11 cellular contexts compared by ENCODE assay signal in the genomic region with DNA sequence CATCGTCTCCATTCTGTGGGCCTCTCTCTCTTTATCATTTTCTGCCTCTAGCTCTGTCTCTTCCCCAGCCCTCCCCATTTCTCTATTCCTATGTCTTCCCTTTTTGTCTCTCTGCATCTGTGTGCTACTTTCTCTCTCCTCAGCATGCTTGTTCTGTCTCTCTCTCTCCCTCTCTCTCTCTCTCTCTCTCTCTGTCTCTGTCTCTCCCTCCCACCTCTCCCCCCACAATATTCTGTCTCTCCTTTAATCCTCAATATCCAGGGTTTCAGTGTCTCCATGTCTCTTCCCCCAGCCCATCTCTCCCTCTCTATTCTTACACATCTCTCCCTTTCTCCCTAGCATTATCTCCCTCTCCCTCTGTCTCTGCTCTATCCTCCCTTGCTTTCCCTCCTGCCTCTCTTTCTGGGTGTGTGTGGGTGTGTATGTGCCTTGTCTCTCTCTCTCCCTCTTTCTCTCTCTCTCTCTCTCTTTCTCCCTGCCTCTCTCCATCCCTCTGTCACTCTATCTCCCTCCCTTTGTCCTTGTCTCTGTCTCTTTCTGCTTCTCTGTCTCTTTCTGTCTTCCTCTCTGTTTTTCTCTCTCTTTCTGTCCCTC.
DNase-seq lines count a peak whose midpoint lies in the region; ATAC-seq and TF ChIP-seq lines count a peak whose summit lies in the region.
"Had no signal": no experiment of that assay in that cellular context is flagged by ENCODE, and none has a peak within 500 bp of the region (broad histone marks: within the 10 kb centered on the region; RNA-seq: fewer than 3 reads in every experiment).

No MANE protein-coding gene starts in this region.

- H3K4me2 ChIP-seq in trophoblast cell (ENCODE audit: low read length) = no peak overlapping the region

- no peak overlapping the region for H4K8ac ChIP-seq in trophoblast cell (ENCODE audit: low read depth, low read length)

- ATAC-seq in Right ventricle myocardium inferior = no peak
- no peak for ATAC-seq in activated CD8-positive, alpha-beta T cell treated with anti-CD3 and anti-CD28 coated beads for 36 hours

- peaks cover 2% of the 10 kb centered on the region for H3K79me1 ChIP-seq in trophoblast cell (ENCODE audit: low read length)

- intact Hi-C loops in cardiac septum (cut with DNase I) (loop anchor here (10.0 kb wide), 1 partner anchor 316 kb away; no protein-coding TSS in a partner anchor), Right ventricle myocardium inferior (cut with DNase I) (loop anchor here (5.0 kb wide), 1 partner anchor 74 kb away; no protein-coding TSS in a partner anchor), tibial artery (cut with DNase I; ENCODE audit: low total_unique reads) (loop anchor here (5.0 kb wide), 1 partner anchor 74 kb away; no protein-coding TSS in a partner anchor)
- intact Hi-C loops in dendritic cell treated with granulocyte-macrophage colony-stimulating factor and Interleukin-4, amounts not matched to agents 40 ng/mL and 50 ng/mL, for 4 days (cut with micrococcal nuclease) = no loop called here
- intact Hi-C loops in activated CD8-positive, alpha-beta T cell treated with anti-CD3 and anti-CD28 coated beads for 36 hours (cut with micrococcal nuclease) = no loop called here

- no peak overlapping the region for H3K18ac ChIP-seq in trophoblast cell (ENCODE audit: low read length)

- peak overlapping the region; percentile 98 for H3K27ac Mint-ChIP-seq in dendritic cell treated with granulocyte-macrophage colony-stimulating factor and Interleukin-4, amounts not matched to agents 40 ng/mL and 50 ng/mL, for 4 days
- peak overlapping the region; percentile 20 for H3K27ac Mint-ChIP-seq in nephron progenitor cell
- H3K27ac Mint-ChIP-seq in activated CD8-positive, alpha-beta T cell treated with anti-CD3 and anti-CD28 coated beads for 36 hours = no peak overlapping the region
- H3K27ac Mint-ChIP-seq: activated T-helper 1 cell treated with anti-CD3 and anti-CD28 coated beads, Interleukin-12 subunit alpha, Interleukin-12 subunit beta, Interleukin-2, Interleukin-4 antibody, amounts not matched to agents 30 ng/mL and 10 ng/mL and 1 ng/mL, durations not matched to agents 14 hours and 24 hours and 36 hours had no signal

- no peak overlapping the region for H2BK120ac ChIP-seq in trophoblast cell (ENCODE audit: insufficient read depth, low read length, poor library complexity)

- no CpG with 5 or more reads among the region's 1 CpG for WGBS in trophoblast cell (ENCODE audit: extremely low coverage, insufficient coverage, insufficient read length)

- no peak overlapping the region for H2BK5ac ChIP-seq in trophoblast cell (ENCODE audit: low read depth, low read length, poor library complexity)

- H3K4me1 ChIP-seq in tibial artery (peaks cover 0 to 62% (median 43%) of the 10 kb centered on the region in 4 donors), trophoblast cell (ENCODE audit: control insufficient read depth in 1 of 2, insufficient read depth in 2 of 2, low read length in 2 of 2) (peaks cover 2 to 7% of the 10 kb centered on the region in 2 experiments)

- H3K27ac ChIP-seq in tibial artery (peak overlapping the region; percentile 70 to 77), trophoblast cell (ENCODE audit: low read depth, low read length) (no peak overlapping the region)
- H3K27ac ChIP-seq: brain microvascular endothelial cell had no signal

- peak overlapping the region; percentile 25 for H3K4me3 Mint-ChIP-seq in dendritic cell treated with granulocyte-macrophage colony-stimulating factor and Interleukin-4, amounts not matched to agents 40 ng/mL and 50 ng/mL, for 4 days
- H3K4me3 Mint-ChIP-seq in nephron progenitor cell = no peak overlapping the region
- no peak overlapping the region for H3K4me3 Mint-ChIP-seq in activated CD8-positive, alpha-beta T cell treated with anti-CD3 and anti-CD28 coated beads for 36 hours
- H3K4me3 Mint-ChIP-seq: activated T-helper 1 cell treated with anti-CD3 and anti-CD28 coated beads, Interleukin-12 subunit alpha, Interleukin-12 subunit beta, Interleukin-2, Interleukin-4 antibody, amounts not matched to agents 30 ng/mL and 10 ng/mL and 1 ng/mL, durations not matched to agents 14 hours and 24 hours and 36 hours had no signal

- POLR2A ChIA-PET in activated CD8-positive, alpha-beta T cell treated with anti-CD3 and anti-CD28 coated beads for 36 hours (lab: Charles Lee) = no interaction called here

- CTCF ChIA-PET in activated CD8-positive, alpha-beta T cell treated with anti-CD3 and anti-CD28 coated beads for 36 hours (lab: Charles Lee) = interaction anchor here (1.5 kb wide), 1 partner anchor 16 kb away, joined by 3 read pairs; no protein-coding TSS in a partner anchor

- no peak overlapping the region for H4K91ac ChIP-seq in trophoblast cell (ENCODE audit: low read depth, low read length)

- no peak overlapping the region for H3K14ac ChIP-seq in trophoblast cell (ENCODE audit: low read length)

- H3K4me1 Mint-ChIP-seq in dendritic cell treated with granulocyte-macrophage colony-stimulating factor and Interleukin-4, amounts not matched to agents 40 ng/mL and 50 ng/mL, for 4 days (ENCODE audit: low read depth) = peaks cover 89% of the 10 kb centered on the region
- peaks cover 53% of the 10 kb centered on the region for H3K4me1 Mint-ChIP-seq in nephron progenitor cell
- peaks cover 12% of the 10 kb centered on the region for H3K4me1 Mint-ChIP-seq in activated CD8-positive, alpha-beta T cell treated with anti-CD3 and anti-CD28 coated beads for 36 hours (ENCODE audit: low read depth)

- no peak overlapping the region for H2BK12ac ChIP-seq in trophoblast cell (ENCODE audit: low read length)

- H3K27me3 Mint-ChIP-seq in dendritic cell treated with granulocyte-macrophage colony-stimulating factor and Interleukin-4, amounts not matched to agents 40 ng/mL and 50 ng/mL, for 4 days = no peaks in the 10 kb centered on the region
- H3K27me3 Mint-ChIP-seq in nephron progenitor cell (ENCODE audit: low read depth, poor library complexity) = peaks cover 4% of the 10 kb centered on the region
- peaks cover 47% of the 10 kb centered on the region for H3K27me3 Mint-ChIP-seq in activated CD8-positive, alpha-beta T cell treated with anti-CD3 and anti-CD28 coated beads for 36 hours

- peaks cover 18% of the 10 kb centered on the region for H3K36me3 Mint-ChIP-seq in dendritic cell treated with granulocyte-macrophage colony-stimulating factor and Interleukin-4, amounts not matched to agents 40 ng/mL and 50 ng/mL, for 4 days (ENCODE audit: low read depth)
- peaks cover 8% of the 10 kb centered on the region for H3K36me3 Mint-ChIP-seq in nephron progenitor cell (ENCODE audit: low read depth)
- peaks cover 4% of the 10 kb centered on the region for H3K36me3 Mint-ChIP-seq in activated CD8-positive, alpha-beta T cell treated with anti-CD3 and anti-CD28 coated beads for 36 hours (ENCODE audit: low read depth)

- H3K9me3 Mint-ChIP-seq in dendritic cell treated with granulocyte-macrophage colony-stimulating factor and Interleukin-4, amounts not matched to agents 40 ng/mL and 50 ng/mL, for 4 days = peaks cover 19% of the 10 kb centered on the region
- peaks cover 25% of the 10 kb centered on the region for H3K9me3 Mint-ChIP-seq in nephron progenitor cell
- peaks cover 12% of the 10 kb centered on the region for H3K9me3 Mint-ChIP-seq in activated CD8-positive, alpha-beta T cell treated with anti-CD3 and anti-CD28 coated beads for 36 hours

- no peaks in the 10 kb centered on the region for H3K36me3 ChIP-seq in tibial artery
- H3K36me3 ChIP-seq in trophoblast cell (ENCODE audit: control insufficient read depth in 1 of 2, insufficient read depth in 2 of 2, low read length in 2 of 2) = no peaks in the 10 kb centered on the region
- H3K36me3 ChIP-seq: brain microvascular endothelial cell had no signal

- H2AFZ ChIP-seq in trophoblast cell (ENCODE audit: insufficient read depth, low read length, poor library complexity) = no peak overlapping the region

- no peak overlapping the region for H3K9ac ChIP-seq in trophoblast cell (ENCODE audit: low read length)

- H3K23ac ChIP-seq in trophoblast cell (ENCODE audit: low read length) = no peak overlapping the region

- no peak overlapping the region for H2AK5ac ChIP-seq in trophoblast cell (ENCODE audit: low read length)

- peak; percentile 20 for DNase-seq in cardiac septum (ENCODE audit: low spot score)
- no peak for DNase-seq in Right ventricle myocardium inferior (ENCODE audit: missing footprints)
- no peak for DNase-seq in nephron progenitor cell
- peak in 1 of 2 donors; percentile 2 for DNase-seq in tibial artery
- DNase-seq in trophoblast cell = no peak
- DNase-seq in OCI-M1 (lab: John Stamatoyannopoulos, UW) = no peak
- DNase-seq in activated CD8-positive, alpha-beta T cell treated with anti-CD3 and anti-CD28 coated beads for 36 hours = no peak
- DNase-seq: brain microvascular endothelial cell, NCI-H1092 had no signal

- H3K4me3 ChIP-seq in tibial artery (no peak overlapping the region), trophoblast cell (ENCODE audit: low read depth, low read length) (no peak overlapping the region)

- H3K79me2 ChIP-seq in trophoblast cell (ENCODE audit: control insufficient read depth, insufficient read depth, low read length, poor library complexity) = no peaks in the 10 kb centered on the region

- H3K4ac ChIP-seq in trophoblast cell (ENCODE audit: low read depth, low read length) = no peak overlapping the region

- TF ChIP-seq CTCF in nephron progenitor cell (IDR thresholded peaks at IDR 0.05) (no peak), tibial artery (IDR thresholded peaks at IDR 0.05) (no peak)
- no peak for TF ChIP-seq CTCF in activated CD8-positive, alpha-beta T cell treated with anti-CD3 and anti-CD28 coated beads for 36 hours (IDR thresholded peaks at IDR 0.05)

- no peak overlapping the region for H4K12ac ChIP-seq in trophoblast cell (ENCODE audit: low read depth, low read length)

- no peaks in the 10 kb centered on the region for H3K27me3 ChIP-seq in tibial artery
- H3K27me3 ChIP-seq in trophoblast cell (ENCODE audit: insufficient read depth, low read length) = no peaks in the 10 kb centered on the region
- H3K27me3 ChIP-seq: brain microvascular endothelial cell had no signal

- H3K9me3 ChIP-seq in tibial artery (peaks cover 0 to 11% (median 6%) of the 10 kb centered on the region in 3 donors), trophoblast cell (ENCODE audit: insufficient read depth, low read depth, low read length) (no peaks in the 10 kb centered on the region)

Comparison
In these comparisons a context has a peak if more than half of its experiments do, and no peak if none do; other contexts are left out.
1. intact Hi-C loops: an anchor here in cardiac septum (10.0 kb wide), Right ventricle myocardium inferior (5.0 kb wide) and tibial artery (5.0 kb wide); none called in dendritic cell treated with granulocyte-macrophage colony-stimulating factor and Interleukin-4, amounts not matched to agents 40 ng/mL and 50 ng/mL, for 4 days and activated CD8-positive, alpha-beta T cell treated with anti-CD3 and anti-CD28 coated beads for 36 hours.